ENCODE assay signal across 1 cellular context in the genomic region with DNA sequence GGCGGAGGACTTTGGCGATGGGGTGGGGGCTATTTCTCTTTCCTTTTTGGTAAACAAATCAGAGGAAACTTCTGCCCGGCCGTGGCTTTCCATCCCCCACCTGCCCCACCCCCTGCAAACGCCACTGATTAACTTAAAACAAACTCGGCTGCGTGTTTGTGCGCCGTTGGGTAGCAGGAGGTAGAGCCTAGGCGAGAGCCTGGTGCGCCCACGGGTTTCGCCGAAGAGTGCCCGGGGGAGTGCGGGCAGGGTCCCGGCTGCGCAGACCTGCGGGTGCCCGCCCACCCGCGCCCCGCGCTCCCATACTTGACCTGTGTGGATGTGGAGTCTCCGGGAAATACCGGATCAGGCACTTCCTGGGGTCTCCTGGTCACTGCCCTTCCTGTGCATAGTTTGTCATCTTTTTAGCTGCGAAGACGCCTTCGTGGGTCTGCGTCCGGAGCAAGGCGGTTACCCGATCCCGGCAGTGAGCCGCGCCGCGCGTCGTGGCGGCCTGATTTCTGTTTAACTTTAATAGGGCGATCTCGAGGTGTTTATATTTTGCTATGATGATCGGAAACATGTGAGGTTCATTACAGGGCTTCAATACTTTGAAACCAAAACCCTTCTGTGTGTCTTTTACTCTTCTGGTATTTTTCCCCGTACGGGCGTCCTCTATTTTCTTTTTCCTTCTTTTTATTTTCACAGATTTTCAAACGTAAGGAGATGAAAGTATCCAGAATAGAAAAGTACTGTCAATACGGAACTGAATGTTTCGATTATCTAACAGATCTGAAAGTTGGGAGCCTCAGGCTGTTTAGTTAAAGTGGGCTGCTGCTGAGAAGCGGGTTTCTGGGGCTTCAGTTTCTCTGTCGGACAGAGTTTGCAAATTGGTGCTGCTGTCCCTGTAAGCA.
TF ChIP-seq lines count a peak whose summit lies in the region.

No MANE protein-coding gene starts in this region.

TF ChIP-seq in HepG2, 621 proteins besides CTCF, POLR2A, EP300 and RAD21 (continued from another document and continues in another):
- TF ChIP-seq, protein P1, sequence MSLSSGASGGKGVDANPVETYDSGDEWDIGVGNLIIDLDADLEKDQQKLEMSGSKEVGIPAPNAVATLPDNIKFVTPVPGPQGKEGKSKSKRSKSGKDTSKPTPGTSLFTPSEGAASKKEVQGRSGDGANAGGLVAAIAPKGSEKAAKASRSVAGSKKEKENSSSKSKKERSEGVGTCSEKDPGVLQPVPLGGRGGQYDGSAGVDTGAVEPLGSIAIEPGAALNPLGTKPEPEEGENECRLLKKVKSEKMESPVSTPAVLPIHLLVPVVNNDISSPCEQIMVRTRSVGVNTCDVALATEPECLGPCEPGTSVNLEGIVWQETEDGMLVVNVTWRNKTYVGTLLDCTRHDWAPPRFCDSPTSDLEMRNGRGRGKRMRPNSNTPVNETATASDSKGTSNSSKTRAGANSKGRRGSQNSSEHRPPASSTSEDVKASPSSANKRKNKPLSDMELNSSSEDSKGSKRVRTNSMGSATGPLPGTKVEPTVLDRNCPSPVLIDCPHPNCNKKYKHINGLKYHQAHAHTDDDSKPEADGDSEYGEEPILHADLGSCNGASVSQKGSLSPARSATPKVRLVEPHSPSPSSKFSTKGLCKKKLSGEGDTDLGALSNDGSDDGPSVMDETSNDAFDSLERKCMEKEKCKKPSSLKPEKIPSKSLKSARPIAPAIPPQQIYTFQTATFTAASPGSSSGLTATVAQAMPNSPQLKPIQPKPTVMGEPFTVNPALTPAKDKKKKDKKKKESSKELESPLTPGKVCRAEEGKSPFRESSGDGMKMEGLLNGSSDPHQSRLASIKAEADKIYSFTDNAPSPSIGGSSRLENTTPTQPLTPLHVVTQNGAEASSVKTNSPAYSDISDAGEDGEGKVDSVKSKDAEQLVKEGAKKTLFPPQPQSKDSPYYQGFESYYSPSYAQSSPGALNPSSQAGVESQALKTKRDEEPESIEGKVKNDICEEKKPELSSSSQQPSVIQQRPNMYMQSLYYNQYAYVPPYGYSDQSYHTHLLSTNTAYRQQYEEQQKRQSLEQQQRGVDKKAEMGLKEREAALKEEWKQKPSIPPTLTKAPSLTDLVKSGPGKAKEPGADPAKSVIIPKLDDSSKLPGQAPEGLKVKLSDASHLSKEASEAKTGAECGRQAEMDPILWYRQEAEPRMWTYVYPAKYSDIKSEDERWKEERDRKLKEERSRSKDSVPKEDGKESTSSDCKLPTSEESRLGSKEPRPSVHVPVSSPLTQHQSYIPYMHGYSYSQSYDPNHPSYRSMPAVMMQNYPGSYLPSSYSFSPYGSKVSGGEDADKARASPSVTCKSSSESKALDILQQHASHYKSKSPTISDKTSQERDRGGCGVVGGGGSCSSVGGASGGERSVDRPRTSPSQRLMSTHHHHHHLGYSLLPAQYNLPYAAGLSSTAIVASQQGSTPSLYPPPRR (CRISPR knock-in tag; IDR thresholded peaks at IDR 0.05; ENCODE audit: borderline replicate concordance) = peak; percentile 23; the same call in 1 of the 2 replicates
- TF ChIP-seq, protein P2, sequence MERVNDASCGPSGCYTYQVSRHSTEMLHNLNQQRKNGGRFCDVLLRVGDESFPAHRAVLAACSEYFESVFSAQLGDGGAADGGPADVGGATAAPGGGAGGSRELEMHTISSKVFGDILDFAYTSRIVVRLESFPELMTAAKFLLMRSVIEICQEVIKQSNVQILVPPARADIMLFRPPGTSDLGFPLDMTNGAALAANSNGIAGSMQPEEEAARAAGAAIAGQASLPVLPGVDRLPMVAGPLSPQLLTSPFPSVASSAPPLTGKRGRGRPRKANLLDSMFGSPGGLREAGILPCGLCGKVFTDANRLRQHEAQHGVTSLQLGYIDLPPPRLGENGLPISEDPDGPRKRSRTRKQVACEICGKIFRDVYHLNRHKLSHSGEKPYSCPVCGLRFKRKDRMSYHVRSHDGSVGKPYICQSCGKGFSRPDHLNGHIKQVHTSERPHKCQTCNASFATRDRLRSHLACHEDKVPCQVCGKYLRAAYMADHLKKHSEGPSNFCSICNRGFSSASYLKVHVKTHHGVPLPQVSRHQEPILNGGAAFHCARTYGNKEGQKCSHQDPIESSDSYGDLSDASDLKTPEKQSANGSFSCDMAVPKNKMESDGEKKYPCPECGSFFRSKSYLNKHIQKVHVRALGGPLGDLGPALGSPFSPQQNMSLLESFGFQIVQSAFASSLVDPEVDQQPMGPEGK (CRISPR knock-in tag; IDR thresholded peaks at IDR 0.05) = peak; percentile 57
- TF ChIP-seq, protein P3, sequence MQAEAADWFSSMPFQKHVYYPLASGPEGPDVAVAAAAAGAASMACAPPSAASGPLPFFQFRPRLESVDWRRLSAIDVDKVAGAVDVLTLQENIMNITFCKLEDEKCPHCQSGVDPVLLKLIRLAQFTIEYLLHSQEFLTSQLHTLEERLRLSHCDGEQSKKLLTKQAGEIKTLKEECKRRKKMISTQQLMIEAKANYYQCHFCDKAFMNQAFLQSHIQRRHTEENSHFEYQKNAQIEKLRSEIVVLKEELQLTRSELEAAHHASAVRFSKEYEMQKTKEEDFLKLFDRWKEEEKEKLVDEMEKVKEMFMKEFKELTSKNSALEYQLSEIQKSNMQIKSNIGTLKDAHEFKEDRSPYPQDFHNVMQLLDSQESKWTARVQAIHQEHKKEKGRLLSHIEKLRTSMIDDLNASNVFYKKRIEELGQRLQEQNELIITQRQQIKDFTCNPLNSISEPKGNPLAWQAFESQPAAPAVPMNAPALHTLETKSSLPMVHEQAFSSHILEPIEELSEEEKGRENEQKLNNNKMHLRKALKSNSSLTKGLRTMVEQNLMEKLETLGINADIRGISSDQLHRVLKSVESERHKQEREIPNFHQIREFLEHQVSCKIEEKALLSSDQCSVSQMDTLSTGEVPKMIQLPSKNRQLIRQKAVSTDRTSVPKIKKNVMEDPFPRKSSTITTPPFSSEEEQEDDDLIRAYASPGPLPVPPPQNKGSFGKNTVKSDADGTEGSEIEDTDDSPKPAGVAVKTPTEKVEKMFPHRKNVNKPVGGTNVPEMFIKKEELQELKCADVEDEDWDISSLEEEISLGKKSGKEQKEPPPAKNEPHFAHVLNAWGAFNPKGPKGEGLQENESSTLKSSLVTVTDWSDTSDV (CRISPR knock-in tag; IDR thresholded peaks at IDR 0.05) = no peak
- TF ChIP-seq SALL1 (CRISPR knock-in tag; IDR thresholded peaks at IDR 0.05) (0 out of 2 replicates have a peak, but pooled peaks have one; percentile 26), RXRB (CRISPR knock-in tag; IDR thresholded peaks at IDR 0.05; ENCODE audit: borderline replicate concordance) (no peak), SAFB2 (CRISPR knock-in tag; IDR thresholded peaks at IDR 0.05; ENCODE audit: borderline replicate concordance, low read depth) (no peak), RAD51 (IDR thresholded peaks at IDR 0.05; ENCODE audit: borderline replicate concordance) (no peak), ZC3H4 (CRISPR knock-in tag; IDR thresholded peaks at IDR 0.05; ENCODE audit: borderline replicate concordance) (no peak), KAT8 (CRISPR knock-in tag; IDR thresholded peaks at IDR 0.05) (no peak), PAF1 (CRISPR knock-in tag; IDR thresholded peaks at IDR 0.05) (no peak), RBFOX2 (IDR thresholded peaks at IDR 0.05; ENCODE audit: low read depth, low read length) (peak; percentile 59), ZNF777 (CRISPR knock-in tag; IDR thresholded peaks at IDR 0.05) (0 out of 2 replicates have a peak, but pooled peaks have one; percentile 32), NFE2L1 (CRISPR knock-in tag; IDR thresholded peaks at IDR 0.05; ENCODE audit: borderline replicate concordance) (no peak), REXO4 (CRISPR knock-in tag; IDR thresholded peaks at IDR 0.05; ENCODE audit: borderline replicate concordance) (no peak), ZMYM4 (CRISPR knock-in tag; IDR thresholded peaks at IDR 0.05) (0 out of 2 replicates have a peak, but pooled peaks have one; percentile 21), ZNF292 (CRISPR knock-in tag; IDR thresholded peaks at IDR 0.05; ENCODE audit: borderline replicate concordance, low read depth) (no peak), NAIF1 (CRISPR knock-in tag; IDR thresholded peaks at IDR 0.05; ENCODE audit: borderline replicate concordance) (no peak), KLF9 (CRISPR knock-in tag; IDR thresholded peaks at IDR 0.05; ENCODE audit: low read depth) (no peak), ZFAT (CRISPR knock-in tag; conservative IDR thresholded peaks at IDR 0.05) (no peak)
- TF ChIP-seq, protein P4, sequence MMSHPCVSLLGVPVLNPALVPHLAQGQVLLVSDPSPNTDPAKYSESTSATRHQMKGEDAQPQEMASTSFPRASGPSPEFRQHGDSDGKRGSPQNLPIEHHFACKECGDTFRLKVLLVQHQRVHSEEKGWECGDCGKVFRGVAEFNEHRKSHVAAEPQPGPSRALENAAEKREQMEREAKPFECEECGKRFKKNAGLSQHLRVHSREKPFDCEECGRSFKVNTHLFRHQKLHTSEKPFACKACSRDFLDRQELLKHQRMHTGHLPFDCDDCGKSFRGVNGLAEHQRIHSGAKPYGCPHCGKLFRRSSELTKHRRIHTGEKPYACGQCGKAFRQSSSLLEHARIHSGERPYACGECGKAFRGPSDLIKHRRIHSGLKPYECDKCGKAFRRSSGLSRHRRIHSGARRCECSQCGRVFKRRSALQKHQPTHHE (CRISPR knock-in tag; IDR thresholded peaks at IDR 0.05; ENCODE audit: borderline replicate concordance) = no peak
- TF ChIP-seq, protein P5, sequence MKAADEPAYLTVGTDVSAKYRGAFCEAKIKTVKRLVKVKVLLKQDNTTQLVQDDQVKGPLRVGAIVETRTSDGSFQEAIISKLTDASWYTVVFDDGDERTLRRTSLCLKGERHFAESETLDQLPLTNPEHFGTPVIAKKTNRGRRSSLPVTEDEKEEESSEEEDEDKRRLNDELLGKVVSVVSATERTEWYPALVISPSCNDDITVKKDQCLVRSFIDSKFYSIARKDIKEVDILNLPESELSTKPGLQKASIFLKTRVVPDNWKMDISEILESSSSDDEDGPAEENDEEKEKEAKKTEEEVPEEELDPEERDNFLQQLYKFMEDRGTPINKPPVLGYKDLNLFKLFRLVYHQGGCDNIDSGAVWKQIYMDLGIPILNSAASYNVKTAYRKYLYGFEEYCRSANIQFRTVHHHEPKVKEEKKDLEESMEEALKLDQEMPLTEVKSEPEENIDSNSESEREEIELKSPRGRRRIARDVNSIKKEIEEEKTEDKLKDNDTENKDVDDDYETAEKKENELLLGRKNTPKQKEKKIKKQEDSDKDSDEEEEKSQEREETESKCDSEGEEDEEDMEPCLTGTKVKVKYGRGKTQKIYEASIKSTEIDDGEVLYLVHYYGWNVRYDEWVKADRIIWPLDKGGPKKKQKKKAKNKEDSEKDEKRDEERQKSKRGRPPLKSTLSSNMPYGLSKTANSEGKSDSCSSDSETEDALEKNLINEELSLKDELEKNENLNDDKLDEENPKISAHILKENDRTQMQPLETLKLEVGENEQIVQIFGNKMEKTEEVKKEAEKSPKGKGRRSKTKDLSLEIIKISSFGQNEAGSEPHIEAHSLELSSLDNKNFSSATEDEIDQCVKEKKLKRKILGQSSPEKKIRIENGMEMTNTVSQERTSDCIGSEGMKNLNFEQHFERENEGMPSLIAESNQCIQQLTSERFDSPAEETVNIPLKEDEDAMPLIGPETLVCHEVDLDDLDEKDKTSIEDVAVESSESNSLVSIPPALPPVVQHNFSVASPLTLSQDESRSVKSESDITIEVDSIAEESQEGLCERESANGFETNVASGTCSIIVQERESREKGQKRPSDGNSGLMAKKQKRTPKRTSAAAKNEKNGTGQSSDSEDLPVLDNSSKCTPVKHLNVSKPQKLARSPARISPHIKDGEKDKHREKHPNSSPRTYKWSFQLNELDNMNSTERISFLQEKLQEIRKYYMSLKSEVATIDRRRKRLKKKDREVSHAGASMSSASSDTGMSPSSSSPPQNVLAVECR (CRISPR knock-in tag; IDR thresholded peaks at IDR 0.05; ENCODE audit: borderline replicate concordance) = peak; percentile 24; the same call in 1 of the 2 replicates
- TF ChIP-seq, protein P6, sequence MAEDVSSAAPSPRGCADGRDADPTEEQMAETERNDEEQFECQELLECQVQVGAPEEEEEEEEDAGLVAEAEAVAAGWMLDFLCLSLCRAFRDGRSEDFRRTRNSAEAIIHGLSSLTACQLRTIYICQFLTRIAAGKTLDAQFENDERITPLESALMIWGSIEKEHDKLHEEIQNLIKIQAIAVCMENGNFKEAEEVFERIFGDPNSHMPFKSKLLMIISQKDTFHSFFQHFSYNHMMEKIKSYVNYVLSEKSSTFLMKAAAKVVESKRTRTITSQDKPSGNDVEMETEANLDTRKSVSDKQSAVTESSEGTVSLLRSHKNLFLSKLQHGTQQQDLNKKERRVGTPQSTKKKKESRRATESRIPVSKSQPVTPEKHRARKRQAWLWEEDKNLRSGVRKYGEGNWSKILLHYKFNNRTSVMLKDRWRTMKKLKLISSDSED (CRISPR knock-in tag; IDR thresholded peaks at IDR 0.05) = no peak
- TF ChIP-seq, protein P7, sequence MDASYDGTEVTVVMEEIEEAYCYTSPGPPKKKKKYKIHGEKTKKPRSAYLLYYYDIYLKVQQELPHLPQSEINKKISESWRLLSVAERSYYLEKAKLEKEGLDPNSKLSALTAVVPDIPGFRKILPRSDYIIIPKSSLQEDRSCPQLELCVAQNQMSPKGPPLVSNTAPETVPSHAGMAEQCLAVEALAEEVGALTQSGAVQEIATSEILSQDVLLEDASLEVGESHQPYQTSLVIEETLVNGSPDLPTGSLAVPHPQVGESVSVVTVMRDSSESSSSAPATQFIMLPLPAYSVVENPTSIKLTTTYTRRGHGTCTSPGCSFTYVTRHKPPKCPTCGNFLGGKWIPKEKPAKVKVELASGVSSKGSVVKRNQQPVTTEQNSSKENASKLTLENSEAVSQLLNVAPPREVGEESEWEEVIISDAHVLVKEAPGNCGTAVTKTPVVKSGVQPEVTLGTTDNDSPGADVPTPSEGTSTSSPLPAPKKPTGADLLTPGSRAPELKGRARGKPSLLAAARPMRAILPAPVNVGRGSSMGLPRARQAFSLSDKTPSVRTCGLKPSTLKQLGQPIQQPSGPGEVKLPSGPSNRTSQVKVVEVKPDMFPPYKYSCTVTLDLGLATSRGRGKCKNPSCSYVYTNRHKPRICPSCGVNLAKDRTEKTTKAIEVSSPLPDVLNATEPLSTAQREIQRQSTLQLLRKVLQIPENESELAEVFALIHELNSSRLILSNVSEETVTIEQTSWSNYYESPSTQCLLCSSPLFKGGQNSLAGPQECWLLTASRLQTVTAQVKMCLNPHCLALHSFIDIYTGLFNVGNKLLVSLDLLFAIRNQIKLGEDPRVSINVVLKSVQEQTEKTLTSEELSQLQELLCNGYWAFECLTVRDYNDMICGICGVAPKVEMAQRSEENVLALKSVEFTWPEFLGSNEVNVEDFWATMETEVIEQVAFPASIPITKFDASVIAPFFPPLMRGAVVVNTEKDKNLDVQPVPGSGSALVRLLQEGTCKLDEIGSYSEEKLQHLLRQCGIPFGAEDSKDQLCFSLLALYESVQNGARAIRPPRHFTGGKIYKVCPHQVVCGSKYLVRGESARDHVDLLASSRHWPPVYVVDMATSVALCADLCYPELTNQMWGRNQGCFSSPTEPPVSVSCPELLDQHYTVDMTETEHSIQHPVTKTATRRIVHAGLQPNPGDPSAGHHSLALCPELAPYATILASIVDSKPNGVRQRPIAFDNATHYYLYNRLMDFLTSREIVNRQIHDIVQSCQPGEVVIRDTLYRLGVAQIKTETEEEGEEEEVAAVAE (CRISPR knock-in tag; IDR thresholded peaks at IDR 0.05; ENCODE audit: borderline replicate concordance) = no peak
- TF ChIP-seq, protein P8, sequence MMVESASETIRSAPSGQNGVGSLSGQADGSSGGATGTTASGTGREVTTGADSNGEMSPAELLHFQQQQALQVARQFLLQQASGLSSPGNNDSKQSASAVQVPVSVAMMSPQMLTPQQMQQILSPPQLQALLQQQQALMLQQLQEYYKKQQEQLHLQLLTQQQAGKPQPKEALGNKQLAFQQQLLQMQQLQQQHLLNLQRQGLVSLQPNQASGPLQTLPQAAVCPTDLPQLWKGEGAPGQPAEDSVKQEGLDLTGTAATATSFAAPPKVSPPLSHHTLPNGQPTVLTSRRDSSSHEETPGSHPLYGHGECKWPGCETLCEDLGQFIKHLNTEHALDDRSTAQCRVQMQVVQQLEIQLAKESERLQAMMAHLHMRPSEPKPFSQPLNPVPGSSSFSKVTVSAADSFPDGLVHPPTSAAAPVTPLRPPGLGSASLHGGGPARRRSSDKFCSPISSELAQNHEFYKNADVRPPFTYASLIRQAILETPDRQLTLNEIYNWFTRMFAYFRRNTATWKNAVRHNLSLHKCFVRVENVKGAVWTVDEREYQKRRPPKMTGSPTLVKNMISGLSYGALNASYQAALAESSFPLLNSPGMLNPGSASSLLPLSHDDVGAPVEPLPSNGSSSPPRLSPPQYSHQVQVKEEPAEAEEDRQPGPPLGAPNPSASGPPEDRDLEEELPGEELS (CRISPR knock-in tag; IDR thresholded peaks at IDR 0.05) = peak; percentile 42; the same call in 1 of the 2 replicates
